1 cellular context compared by ENCODE assay signal in genomic region chr15:79978694-79979519, GRCh38.
A peak's percentile ranks its signal among the peaks of the same experiment; 100 is the strongest.
TF ChIP-seq lines count a peak whose summit lies in the region.

No MANE protein-coding gene starts in this region.

TF ChIP-seq in HepG2, 621 proteins besides CTCF, POLR2A, EP300 and RAD21 (continued from another document and continues in another):
- no peak for TF ChIP-seq TRIM22 (IDR thresholded peaks at IDR 0.05)
- TF ChIP-seq ZNF816 (CRISPR knock-in tag; IDR thresholded peaks at IDR 0.05; ENCODE audit: borderline replicate concordance): no peak
- TF ChIP-seq ZNF512B (CRISPR knock-in tag; IDR thresholded peaks at IDR 0.05; ENCODE audit: borderline replicate concordance): no peak; the same call in 1 of the 2 replicates
- TF ChIP-seq ZNF776 (CRISPR knock-in tag; IDR thresholded peaks at IDR 0.05): no peak
- no peak for TF ChIP-seq CCDC6 (CRISPR knock-in tag; IDR thresholded peaks at IDR 0.05)
- no peak for TF ChIP-seq ATF3 (CRISPR knock-in tag; IDR thresholded peaks at IDR 0.05)
- TF ChIP-seq SNAI1 (CRISPR knock-in tag; IDR thresholded peaks at IDR 0.05; ENCODE audit: borderline replicate concordance): no peak
- no peak for TF ChIP-seq ZNF878 (CRISPR knock-in tag; IDR thresholded peaks at IDR 0.05)
- no peak for TF ChIP-seq ZNF713 (CRISPR knock-in tag; IDR thresholded peaks at IDR 0.05)
- TF ChIP-seq ZNF343 (CRISPR knock-in tag; IDR thresholded peaks at IDR 0.05): no peak
- TF ChIP-seq PCBP1 (IDR thresholded peaks at IDR 0.05; ENCODE audit: borderline replicate concordance, low read depth, low read length): no peak
- TF ChIP-seq ZBTB14 (CRISPR knock-in tag; IDR thresholded peaks at IDR 0.05): no peak
- no peak for TF ChIP-seq ZNF576 (CRISPR knock-in tag; IDR thresholded peaks at IDR 0.05)
- TF ChIP-seq PAXIP1 (CRISPR knock-in tag; conservative IDR thresholded peaks at IDR 0.05): peak; percentile 97
- no peak; the same call in 1 of the 2 replicates for TF ChIP-seq SOX13 (IDR thresholded peaks at IDR 0.05)
- peak in 1 of 2 experiments; percentile 76; a peak in 2 of 4 replicates for TF ChIP-seq SOX13 (CRISPR knock-in tag; conservative IDR thresholded peaks at IDR 0.05 in 1 of 2, IDR thresholded peaks at IDR 0.05 in 1 of 2)
- no peak for TF ChIP-seq MBNL3 (CRISPR knock-in tag; conservative IDR thresholded peaks at IDR 0.05)
- no peak for TF ChIP-seq NKX3-1 (CRISPR knock-in tag; IDR thresholded peaks at IDR 0.05)
- peak; percentile 95 for TF ChIP-seq ZMYM2 (CRISPR knock-in tag; IDR thresholded peaks at IDR 0.05)
- TF ChIP-seq GATAD1 (CRISPR knock-in tag; IDR thresholded peaks at IDR 0.05): no peak; the same call in 1 of the 2 replicates
- TF ChIP-seq TFAP4 (IDR thresholded peaks at IDR 0.05; ENCODE audit: borderline replicate concordance, low read depth): peak; percentile 92
- TF ChIP-seq MIER3 (CRISPR knock-in tag; IDR thresholded peaks at IDR 0.05; ENCODE audit: borderline replicate concordance): no peak
- TF ChIP-seq ISL2 (CRISPR knock-in tag; IDR thresholded peaks at IDR 0.05): peak; percentile 82
- TF ChIP-seq ARID4A (CRISPR knock-in tag; IDR thresholded peaks at IDR 0.05; ENCODE audit: borderline replicate concordance): peak; percentile 48; the same call in 1 of the 2 replicates
- TF ChIP-seq TBL1XR1 (IDR thresholded peaks at IDR 0.05; ENCODE audit: borderline replicate concordance, low read length, partially characterized antibody): no peak
- TF ChIP-seq GTF3A (CRISPR knock-in tag; conservative IDR thresholded peaks at IDR 0.05): no peak
- TF ChIP-seq ZNF274 (CRISPR knock-in tag; IDR thresholded peaks at IDR 0.05): no peak
- no peak for TF ChIP-seq E2F2 (CRISPR knock-in tag; IDR thresholded peaks at IDR 0.05; ENCODE audit: borderline replicate concordance)
- TF ChIP-seq CBX2 (IDR thresholded peaks at IDR 0.05; ENCODE audit: low read depth, low read length): no peak
- TF ChIP-seq CBX2 (CRISPR knock-in tag; IDR thresholded peaks at IDR 0.05; ENCODE audit: low read depth): no peak
- no peak for TF ChIP-seq XBP1 (CRISPR knock-in tag; IDR thresholded peaks at IDR 0.05)
- no peak for TF ChIP-seq ZNF484 (CRISPR knock-in tag; IDR thresholded peaks at IDR 0.05; ENCODE audit: borderline replicate concordance, low read depth)
- no peak for TF ChIP-seq ZBTB42 (CRISPR knock-in tag; IDR thresholded peaks at IDR 0.05)
- no peak for TF ChIP-seq JUNB (CRISPR knock-in tag; IDR thresholded peaks at IDR 0.05; ENCODE audit: borderline replicate concordance)
- TF ChIP-seq PAWR (CRISPR knock-in tag; IDR thresholded peaks at IDR 0.05; ENCODE audit: borderline replicate concordance): no peak
- no peak for TF ChIP-seq MXD3 (CRISPR knock-in tag; IDR thresholded peaks at IDR 0.05)
- peak; percentile 97 for TF ChIP-seq ZMYM3 (CRISPR knock-in tag; IDR thresholded peaks at IDR 0.05)
- TF ChIP-seq ZNF10 (CRISPR knock-in tag; IDR thresholded peaks at IDR 0.05; ENCODE audit: borderline replicate concordance, low read depth): no peak
- no peak; the same call in 1 of the 2 replicates for TF ChIP-seq JDP2 (CRISPR knock-in tag; IDR thresholded peaks at IDR 0.05; ENCODE audit: borderline replicate concordance)
- no peak for TF ChIP-seq ZNF180 (CRISPR knock-in tag; IDR thresholded peaks at IDR 0.05; ENCODE audit: borderline replicate concordance, low read depth)
- TF ChIP-seq ZNF788 (CRISPR knock-in tag; IDR thresholded peaks at IDR 0.05; ENCODE audit: borderline replicate concordance): peak; percentile 64; the same call in 1 of the 2 replicates
- TF ChIP-seq HMGA1 (CRISPR knock-in tag; conservative IDR thresholded peaks at IDR 0.05): no peak
- TF ChIP-seq CHD4 (IDR thresholded peaks at IDR 0.05; ENCODE audit: borderline replicate concordance, low read length): peak; percentile 97
- TF ChIP-seq ZNF503 (CRISPR knock-in tag; IDR thresholded peaks at IDR 0.05): 0 out of 2 replicates have a peak, but pooled peaks have one; percentile 12
- TF ChIP-seq ZNF550 (CRISPR knock-in tag; IDR thresholded peaks at IDR 0.05; ENCODE audit: borderline replicate concordance): no peak
- no peak for TF ChIP-seq RXRA (CRISPR knock-in tag; IDR thresholded peaks at IDR 0.05)
